8 cellular contexts compared by ENCODE assay signal in genomic region chr3:33799202-33799551, GRCh38. TPM values are rescaled to one million over a fixed set of nuclear protein-coding genes. Genes with fewer than 3 reads are reported as not detected.
A peak's percentile ranks its signal among the peaks of the same experiment; 100 is the strongest.
DNase-seq lines count a peak whose midpoint lies in the region; ATAC-seq and TF ChIP-seq lines count a peak whose summit lies in the region.

No MANE protein-coding gene starts in this region.

- no peaks in the 10 kb centered on the region for H3K9me2 ChIP-seq in neural cell (ENCODE audit: insufficient read depth, low read length)

- H3K4me1 ChIP-seq in duodenal mucosa (ENCODE audit: control insufficient read depth in 1 of 2, insufficient read depth in 2 of 2, low read length in 2 of 2): peaks cover 23 to 28% of the 10 kb centered on the region in 2 donors

- H3K27me3 Mint-ChIP-seq in CD14-positive monocyte (ENCODE audit: low read depth in 3 of 3): no peaks in the 10 kb centered on the region

- no peak for TF ChIP-seq POLR2A in NB4 (IDR thresholded peaks at IDR 0.05; ENCODE audit: extremely low read depth, insufficient read length)

- peak overlapping the region; percentile 92 to 99 for H3K4me3 Mint-ChIP-seq in CD14-positive monocyte

- peak overlapping the region; percentile 92 for H2AFZ ChIP-seq in neural cell (ENCODE audit: low read depth, low read length)

- H3K36me3 Mint-ChIP-seq in CD14-positive monocyte: peaks cover 13 to 20% of the 10 kb centered on the region in 2 donors

- no peak for TF ChIP-seq RAD21 in neural cell (conservative IDR thresholded peaks at IDR 0.05)

- H3K9ac ChIP-seq in duodenal mucosa (ENCODE audit: low read depth in 1 of 2, low read length in 2 of 2): peak overlapping the region; percentile 85 to 95
- H3K9ac ChIP-seq in neural cell (ENCODE audit: low read length): peak overlapping the region; percentile 84

- peak overlapping the region; percentile 96 to 99 (median 98) for H3K27ac Mint-ChIP-seq in CD14-positive monocyte

- TF ChIP-seq CTCF in CD14-positive monocyte (IDR thresholded peaks at IDR 0.05): no peak
- no peak for TF ChIP-seq CTCF in NB4 (IDR thresholded peaks at IDR 0.05; ENCODE audit: low read depth, low read length)
- TF ChIP-seq CTCF in neural cell (IDR thresholded peaks at IDR 0.05; ENCODE audit: poor library complexity, severe bottlenecking): no peak

- no peaks in the 10 kb centered on the region for H3K9me3 ChIP-seq in duodenal mucosa (ENCODE audit: control insufficient read depth in 1 of 2, low read length in 2 of 2)
- H3K9me3 ChIP-seq in neural cell (ENCODE audit: low read length): no peaks in the 10 kb centered on the region

- intact Hi-C loops in CD14-positive monocyte (cut with micrococcal nuclease): loop anchor here in 1 of 2 donors (10.0 kb wide), 1 partner anchor 134 kb away; no protein-coding TSS in a partner anchor

- no peaks in the 10 kb centered on the region for H4K20me1 ChIP-seq in neural cell (ENCODE audit: insufficient read depth)

- peaks cover 60% of the 10 kb centered on the region for H3K4me1 Mint-ChIP-seq in CD14-positive monocyte

- ATAC-seq in HG03565 (IDR thresholded peaks at IDR 0.05; ENCODE audit: unreplicated experiment): no peak

- no peak for TF ChIP-seq EP300 in neural cell (conservative IDR thresholded peaks at IDR 0.05; ENCODE audit: poor library complexity, severe bottlenecking)

- H3K9me3 Mint-ChIP-seq in CD14-positive monocyte: no peaks in the 10 kb centered on the region

- peak overlapping the region; percentile 83 for H3K4me2 ChIP-seq in neural cell (ENCODE audit: low read length)

- peaks cover 40% of the 10 kb centered on the region for H3K79me2 ChIP-seq in neural cell (replicated peaks; ENCODE audit: insufficient read depth, low read length)

- DNase-seq in CD14-positive monocyte (ENCODE audit: low spot score) (peak; percentile 47), NB4 (ENCODE audit: low read depth) (no peak), DMS153 (lab: John Stamatoyannopoulos, UW) (no peak), cerebellum (ENCODE audit: low spot score) (no peak)
- DNase-seq in stimulated activated CD4-positive, alpha-beta T cell treated with anti-CD3 and anti-CD28 coated beads, Interleukin-2, amount 100 ng/mL, for 48 hours: no peak

- H3K4me3 ChIP-seq in NB4 (ENCODE audit: low read depth, low read length) (peak overlapping the region; percentile 95), duodenal mucosa (ENCODE audit: low read depth in 1 of 2, low read length in 2 of 2) (peak overlapping the region; percentile 86 to 98), neural cell (ENCODE audit: low read length) (peak overlapping the region; percentile 79)

- H3F3A ChIP-seq in neural cell (ENCODE audit: insufficient read depth, low read length, poor library complexity, severe bottlenecking): no peaks in the 10 kb centered on the region

- H3K36me3 ChIP-seq in duodenal mucosa (ENCODE audit: control insufficient read depth in 1 of 2, insufficient read depth in 2 of 2, low read length in 2 of 2) (no peaks in the 10 kb centered on the region), neural cell (ENCODE audit: insufficient read depth, low read length) (no peaks in the 10 kb centered on the region)

- H3K27me3 ChIP-seq in duodenal mucosa (ENCODE audit: control insufficient read depth in 1 of 2, insufficient read depth in 2 of 2, low read length in 2 of 2): no peaks in the 10 kb centered on the region
- H3K27me3 ChIP-seq in neural cell (ENCODE audit: insufficient read depth, low read depth, low read length): no peaks in the 10 kb centered on the region

- H3K27ac ChIP-seq in duodenal mucosa (ENCODE audit: low read depth, low read length) (peak overlapping the region; percentile 98), neural cell (ENCODE audit: low read length) (peak overlapping the region; percentile 75)

TF ChIP-seq in neural cell, 6 proteins besides CTCF, POLR2A, EP300 and RAD21:
- no peak for TF ChIP-seq TAF1 (IDR thresholded peaks at IDR 0.05; ENCODE audit: low read depth)
- TF ChIP-seq SMC3 (conservative IDR thresholded peaks at IDR 0.05; ENCODE audit: poor library complexity): no peak
- no peak for TF ChIP-seq EZH2 (IDR thresholded peaks at IDR 0.05; ENCODE audit: borderline replicate concordance, insufficient read depth, low read length, poor library complexity, severe bottlenecking)
- TF ChIP-seq REST (IDR thresholded peaks at IDR 0.05; ENCODE audit: borderline replicate concordance): no peak
- TF ChIP-seq POLR2AphosphoS5 (IDR thresholded peaks at IDR 0.05): no peak
- no peak for TF ChIP-seq MXI1 (conservative IDR thresholded peaks at IDR 0.05; ENCODE audit: poor library complexity, severe bottlenecking)
TF ChIP-seq in neural cell: peak in this region for 0.

RNA-seq across cellular contexts. Expression of gene PDCD6IP, which starts 0.7 kb away (rescaled TPM):
- polyA plus RNA-seq in CD14-positive monocyte: 100 to 1,000 TPM in 1 of 2 donors, 10 to 100 TPM in 1; 90.2 to 100 TPM
- polyA plus RNA-seq in neural cell: 196 and 238 TPM in 2 replicates
- 199 and 279 TPM in 2 replicates for polyA minus RNA-seq in neural cell
- 172 TPM for total RNA-seq in cerebellum
